ENCODE assay signal across 7 cellular contexts in genomic region chr17:65180276-65180675, GRCh38. TPM values are rescaled to one million over a fixed set of nuclear protein-coding genes. Genes with fewer than 3 reads are reported as not detected.
A peak's percentile ranks its signal among the peaks of the same experiment; 100 is the strongest.
DNase-seq lines count a peak whose midpoint lies in the region; ATAC-seq, FAIRE-seq and TF ChIP-seq lines count a peak whose summit lies in the region.
"Not testable (repeated sequence)": the region's sequence is repeated elsewhere in the genome, so short reads cannot be mapped to it uniquely, and the experiment has no call there.

No MANE protein-coding gene starts in this region.

- H3K4me2 ChIP-seq in DOHH2 (ENCODE audit: low read length) (peak overlapping the region; percentile 87), OCI-LY7 (ENCODE audit: low read length) (peak overlapping the region; percentile 67), GM12878 (ENCODE audit: control insufficient read depth, insufficient read depth) (peak overlapping the region; percentile 23; the same call in 1 of the 2 replicates)

- BruUV-seq in OCI-LY7 (replicated peaks; lab: Mats Ljungman, UMichigan); GM12878 (replicated peaks; lab: Mats Ljungman, UMichigan): not testable (repeated sequence)

- H3K9me3 Mint-ChIP-seq in activated CD4-positive, alpha-beta T cell treated with anti-CD3 and anti-CD28 coated beads, Interleukin-2, amount 10 ng/mL, durations not matched to agents 7 days and 5 days; memory B cell; progenitor cell of endocrine pancreas (ENCODE audit: low read depth): not testable (repeated sequence)
- H3K9me3 Mint-ChIP-seq in activated T-helper 17 cell treated with anti-CD3 and anti-CD28 coated beads, Interleukin-2, amount 50 U/mL, for 72 hours, result peaks cover 13% of the 10 kb centered on the region

- not testable (repeated sequence) for TF ChIP-seq EP300 in GM12878 (IDR thresholded peaks at IDR 0.05; ENCODE audit: borderline replicate concordance in 1 of 2, control insufficient read depth in 1 of 2, low read depth in 2 of 2, low read length in 2 of 2)

- SMC1A ChIA-PET in GM12878 (lab: Charles Lee; ENCODE audit: uncharacterized antibody, unreplicated experiment), result interaction anchor here (0.8 to 4.4 kb wide), 5 partner anchors 13 to 159 kb away, joined by 3 to 26 read pairs (median 11); no protein-coding TSS in a partner anchor

- not testable (repeated sequence) for FAIRE-seq in GM12878 (lab: Jason Lieb, UNC)

- not testable (repeated sequence) for H3K36me3 Mint-ChIP-seq in activated CD4-positive, alpha-beta T cell treated with anti-CD3 and anti-CD28 coated beads, Interleukin-2, amount 10 ng/mL, durations not matched to agents 7 days and 5 days (ENCODE audit: low read depth); activated T-helper 17 cell treated with anti-CD3 and anti-CD28 coated beads, Interleukin-2, amount 50 U/mL, for 72 hours (ENCODE audit: low read depth); memory B cell; progenitor cell of endocrine pancreas (ENCODE audit: insufficient read depth)

- not testable (repeated sequence) for TF ChIP-seq RAD21 in GM12878 (IDR thresholded peaks at IDR 0.05; ENCODE audit: insufficient read depth, low read depth, low read length)

- H4K20me1 ChIP-seq in DOHH2 (ENCODE audit: control insufficient read depth, insufficient read depth, low read depth, low read length); OCI-LY7 (ENCODE audit: insufficient read depth, low read length); GM12878 (ENCODE audit: control insufficient read depth, insufficient read depth): not testable (repeated sequence)

- H3K4me1 ChIP-seq in DOHH2 (ENCODE audit: control insufficient read depth, low read length), result peaks cover 97% of the 10 kb centered on the region
- H3K4me1 ChIP-seq in OCI-LY7 (ENCODE audit: insufficient read depth, low read length, poor library complexity, severe bottlenecking), result peaks cover 96% of the 10 kb centered on the region
- H3K4me1 ChIP-seq in GM12878 (ENCODE audit: control insufficient read depth, insufficient read depth, low read length), result peaks cover 55% of the 10 kb centered on the region

- H3K27me3 Mint-ChIP-seq in activated CD4-positive, alpha-beta T cell treated with anti-CD3 and anti-CD28 coated beads, Interleukin-2, amount 10 ng/mL, durations not matched to agents 7 days and 5 days; activated T-helper 17 cell treated with anti-CD3 and anti-CD28 coated beads, Interleukin-2, amount 50 U/mL, for 72 hours: not testable (repeated sequence)
- H3K27me3 Mint-ChIP-seq in memory B cell, result peaks cover 15% of the 10 kb centered on the region
- H3K27me3 Mint-ChIP-seq in progenitor cell of endocrine pancreas, result peaks cover 10% of the 10 kb centered on the region

- whole genome bisulfite sequencing in GM12878 (ENCODE audit: insufficient coverage, insufficient replicate concordance, low lambda C conversion rate, missing lambda C conversion rate), result 4% methylated on average over 12 of the region's 12 CpGs

- H3K36me3 ChIP-seq in DOHH2 (ENCODE audit: control insufficient read depth, low read length), result peaks cover 14% of the 10 kb centered on the region
- not testable (repeated sequence) for H3K36me3 ChIP-seq in OCI-LY7 (ENCODE audit: insufficient read depth, low read length); GM12878 (ENCODE audit: control insufficient read depth in 2 of 2, insufficient read depth in 2 of 2, low read length in 1 of 2)

- H3K9ac ChIP-seq in GM12878 (ENCODE audit: control insufficient read depth, insufficient read depth, low read length), result not testable (repeated sequence)

- H3K79me2 ChIP-seq in DOHH2 (ENCODE audit: control insufficient read depth, low read length); OCI-LY7 (ENCODE audit: insufficient read depth, low read depth, low read length); GM12878 (ENCODE audit: control insufficient read depth, insufficient read depth, low read length): not testable (repeated sequence)

- CTCF ChIA-PET in OCI-LY7 (lab: Charles Lee; ENCODE audit: unreplicated experiment), result not testable (repeated sequence)
- CTCF ChIA-PET in activated CD4-positive, alpha-beta T cell treated with anti-CD3 and anti-CD28 coated beads, Interleukin-2, amount 10 ng/mL, durations not matched to agents 7 days and 5 days (lab: Charles Lee), result interaction anchor here (1.0 to 2.0 kb wide), 4 partner anchors 9 to 80 kb away, joined by 3 to 5 read pairs (median 4); no protein-coding TSS in a partner anchor
- CTCF ChIA-PET in GM12878 (lab: Yijun Ruan, JAX), result interaction anchor here (1.1 to 4.6 kb wide), 3 partner anchors 25 to 43 kb away, joined by 3 to 17 read pairs (median 5); partner anchors contain the start of gene RGS9

- not testable (repeated sequence) for ATAC-seq in activated T-helper 17 cell treated with anti-CD3 and anti-CD28 coated beads, Interleukin-2, amount 50 U/mL, for 72 hours (replicated peaks); GM12878; memory B cell (ENCODE audit: low read depth)

- in situ Hi-C loops in GM12878 (cut with MboI), result loop anchor here (5.0 kb wide), 1 partner anchor 198 kb away; no protein-coding TSS in a partner anchor

- H3K4me1 Mint-ChIP-seq in activated CD4-positive, alpha-beta T cell treated with anti-CD3 and anti-CD28 coated beads, Interleukin-2, amount 10 ng/mL, durations not matched to agents 7 days and 5 days, result peaks cover 77% of the 10 kb centered on the region
- peaks cover 59% of the 10 kb centered on the region for H3K4me1 Mint-ChIP-seq in activated T-helper 17 cell treated with anti-CD3 and anti-CD28 coated beads, Interleukin-2, amount 50 U/mL, for 72 hours
- peaks cover 45% of the 10 kb centered on the region for H3K4me1 Mint-ChIP-seq in memory B cell
- peaks cover 18% of the 10 kb centered on the region for H3K4me1 Mint-ChIP-seq in progenitor cell of endocrine pancreas (ENCODE audit: low read depth)

- POLR2A ChIA-PET in OCI-LY7 (lab: Charles Lee), result interaction anchor here (1.2 to 2.3 kb wide), 4 partner anchors 25 to 219 kb away, joined by 3 to 15 read pairs (median 4); no protein-coding TSS in a partner anchor
- POLR2A ChIA-PET in activated CD4-positive, alpha-beta T cell treated with anti-CD3 and anti-CD28 coated beads, Interleukin-2, amount 10 ng/mL, durations not matched to agents 7 days and 5 days (lab: Charles Lee), result not testable (repeated sequence)
- POLR2A ChIA-PET in GM12878 (lab: Charles Lee), result interaction anchor here (0.6 to 1.1 kb wide), 2 partner anchors 15 to 193 kb away, joined by 3 read pairs; no protein-coding TSS in a partner anchor

- H3K27ac Mint-ChIP-seq in activated CD4-positive, alpha-beta T cell treated with anti-CD3 and anti-CD28 coated beads, Interleukin-2, amount 10 ng/mL, durations not matched to agents 7 days and 5 days, result peak overlapping the region; percentile 91
- peak overlapping the region; percentile 78 for H3K27ac Mint-ChIP-seq in activated T-helper 17 cell treated with anti-CD3 and anti-CD28 coated beads, Interleukin-2, amount 50 U/mL, for 72 hours
- H3K27ac Mint-ChIP-seq in memory B cell (peak overlapping the region; percentile 29), progenitor cell of endocrine pancreas (peak overlapping the region; percentile 24)

- H3K4me3 Mint-ChIP-seq in activated CD4-positive, alpha-beta T cell treated with anti-CD3 and anti-CD28 coated beads, Interleukin-2, amount 10 ng/mL, durations not matched to agents 7 days and 5 days; progenitor cell of endocrine pancreas (ENCODE audit: low read depth): not testable (repeated sequence)
- peak overlapping the region; percentile 55 for H3K4me3 Mint-ChIP-seq in activated T-helper 17 cell treated with anti-CD3 and anti-CD28 coated beads, Interleukin-2, amount 50 U/mL, for 72 hours
- peak overlapping the region; percentile 6 for H3K4me3 Mint-ChIP-seq in memory B cell

- H3K9me2 ChIP-seq in DOHH2 (replicated peaks; ENCODE audit: control insufficient read depth, low read length); OCI-LY7 (ENCODE audit: insufficient read depth, low read length): not testable (repeated sequence)

- not testable (repeated sequence) for H3K27me3 ChIP-seq in DOHH2 (ENCODE audit: control insufficient read depth, low read length); GM12878 (replicated peaks in 1 of 2; ENCODE audit: control insufficient read depth in 2 of 2, insufficient read depth in 2 of 2, low read length in 1 of 2)

- H3F3A ChIP-seq in DOHH2 (ENCODE audit: control insufficient read depth, insufficient read depth), result peaks cover 45% of the 10 kb centered on the region

- peak overlapping the region; percentile 48; the same call in 1 of the 2 replicates for H2AFZ ChIP-seq in OCI-LY7 (ENCODE audit: low read length)
- H2AFZ ChIP-seq in GM12878 (ENCODE audit: control insufficient read depth, low read depth, low read length), result not testable (repeated sequence)

- DNase-seq in OCI-LY7 (ENCODE audit: low spot score); activated CD4-positive, alpha-beta T cell treated with anti-CD3 and anti-CD28 coated beads, Interleukin-2, amount 10 ng/mL, durations not matched to agents 7 days and 5 days; GM12878 (ENCODE audit: low read depth, low spot score); memory B cell (ENCODE audit: low spot score in 2 of 2); progenitor cell of endocrine pancreas (ENCODE audit: low spot score, unreplicated experiment): not testable (repeated sequence)

- H3K9me3 ChIP-seq in DOHH2 (ENCODE audit: control insufficient read depth, insufficient read depth, low read length); OCI-LY7 (ENCODE audit: low read length); GM12878 (replicated peaks; ENCODE audit: control insufficient read depth, insufficient read depth, low read length): not testable (repeated sequence)

- H3K4me3 ChIP-seq in DOHH2 (ENCODE audit: low read length) (peak overlapping the region; percentile 68), OCI-LY7 (ENCODE audit: low read depth, low read length, poor library complexity, severe bottlenecking) (peak overlapping the region; percentile 42)
- H3K4me3 ChIP-seq in GM12878, result not testable (repeated sequence)

- not testable (repeated sequence) for TF ChIP-seq CTCF in DOHH2 (IDR thresholded peaks at IDR 0.05; ENCODE audit: low read depth, low read length, poor library complexity, severe bottlenecking); OCI-LY7 (conservative IDR thresholded peaks at IDR 0.05; ENCODE audit: low read length); GM12878 (IDR thresholded peaks at IDR 0.05 in 2 of 3, conservative IDR thresholded peaks at IDR 0.05 in 1 of 3; ENCODE audit: control insufficient read depth in 2 of 3, extremely low read depth in 1 of 3, insufficient read depth in 1 of 3, low read depth in 3 of 3, low read length in 3 of 3); progenitor cell of endocrine pancreas (IDR thresholded peaks at IDR 0.05; ENCODE audit: unreplicated experiment)

- intact Hi-C loops in OCI-LY7 (cut with micrococcal nuclease; ENCODE audit: unreplicated experiment) (loop anchor here (5.0 kb wide), 4 partner anchors 58 to 213 kb away; partner anchors contain the start of gene GNA13), GM12878 (cut with micrococcal nuclease; ENCODE audit: unreplicated experiment) (loop anchor here (2.0 to 5.0 kb wide), 4 partner anchors 25 to 208 kb away; partner anchors contain the start of gene GNA13)

- H3K27ac ChIP-seq in DOHH2 (ENCODE audit: low read depth, low read length), result peak overlapping the region; percentile 98
- H3K27ac ChIP-seq in OCI-LY7 (ENCODE audit: low read depth, low read length, poor library complexity, severe bottlenecking), result peak overlapping the region; percentile 96
- H3K27ac ChIP-seq in GM12878 (ENCODE audit: control insufficient read depth, insufficient read depth), result peak overlapping the region; percentile 99

- RAD21 ChIA-PET in GM12878 (lab: Charles Lee; ENCODE audit: unreplicated experiment), result interaction anchor here (1.3 to 1.7 kb wide), 3 partner anchors 24 to 46 kb away, joined by 3 to 5 read pairs (median 4); partner anchors contain the start of gene RGS9

- TF ChIP-seq POLR2A in GM12878 (IDR thresholded peaks at IDR 0.05; ENCODE audit: low read depth, low read length), result not testable (repeated sequence)

RNA-seq across cellular contexts. Expression of gene RGS9, which starts 43.1 kb away (rescaled TPM):
- total RNA-seq in OCI-LY7 (2014; rRNA removed; shearing (Covaris generic)), result 12.9 and 13.7 TPM in 2 replicates
- total RNA-seq in OCI-LY7 (2022) (22.2 and 26.4 TPM in 2 replicates), GM12878 (2014; rRNA removed) (3.8 and 4.7 TPM in 2 replicates), GM12878 (2014; rRNA removed; fragmentation: Illumina TruSeq; extraction: Trizol) (4.4 and 6.0 TPM in 2 replicates), GM12878 (2021) (5.6 and 6.2 TPM in 2 replicates), progenitor cell of endocrine pancreas (8.5 and 8.7 TPM in 2 replicates)
- 1 to 10 TPM; 6.0 to 6.3 TPM for total RNA-seq in activated CD4-positive, alpha-beta T cell treated with anti-CD3 and anti-CD28 coated beads, Interleukin-2, amount 10 ng/mL, durations not matched to agents 7 days and 5 days
- total RNA-seq in activated T-helper 17 cell treated with anti-CD3 and anti-CD28 coated beads, Interleukin-2, amount 50 U/mL, for 72 hours, result 1 to 10 TPM; 5.1 to 7.5 TPM
- total RNA-seq in GM12878 (2013; cell fraction: nucleolus; rRNA removed), result 15.6 and 18.2 TPM in 2 replicates
- 1.9 TPM for polyA plus RNA-seq in GM12878 (2011; ENCODE audit: low read depth)
- polyA plus RNA-seq in GM12878 (2011; rRNA removed) (1.1 and 1.7 TPM in 2 replicates), GM12878 (2014; fragmentation: Illumina TruSeq; extraction: Trizol) (5.3 and 5.5 TPM in 2 replicates), GM12878 (2014; fragmentation: Nextera tagmentation; extraction: Ambion mirVana) (1 to 10 TPM; 3.0 to 4.1 TPM), GM12878 (2014; rRNA removed) (6.3 and 7.7 TPM in 2 replicates), GM12878 (2016; fragmentation: Nextera tagmentation; extraction: Ambion mirVana) (10 to 100 TPM in 1 of 2 experiments, 1 to 10 TPM in 1; 9.1 to 10.6 TPM)
- polyA plus RNA-seq in GM12878 (2011; cell fraction: cytosol; rRNA removed), result 0.46 and 0.57 TPM in 2 replicates
- polyA plus RNA-seq in GM12878 (2011; cell fraction: nucleus; rRNA removed), result 0.22 and 0.66 TPM in 2 replicates
- polyA plus RNA-seq in GM12878 (2012), result 5.6 and 6.8 TPM in 2 replicates
- polyA minus RNA-seq in GM12878 (2011; rRNA and poly(A)+ RNA removed), result 0.29 and 0.46 TPM in 2 replicates
- polyA minus RNA-seq in GM12878 (2011; cell fraction: cytosol; rRNA and poly(A)+ RNA removed), result not detected in 2 replicates
- 0.19 and 0.36 TPM in 2 replicates for polyA minus RNA-seq in GM12878 (2011; cell fraction: nucleus; rRNA and poly(A)+ RNA removed)

Comparison
In these comparisons a context has a peak if more than half of its experiments do, and no peak if none do; other contexts are left out.
1. H3K4me2 ChIP-seq: peak in every context shown above with its lines; median percentile 87 in DOHH2; 67 in OCI-LY7; 23 in GM12878.
2. H3K27ac Mint-ChIP-seq: peak in every context shown above with its lines; median percentile 91 in activated CD4-positive, alpha-beta T cell treated with anti-CD3 and anti-CD28 coated beads, Interleukin-2, amount 10 ng/mL, durations not matched to agents 7 days and 5 days; 78 in activated T-helper 17 cell treated with anti-CD3 and anti-CD28 coated beads, Interleukin-2, amount 50 U/mL, for 72 hours; 29 in memory B cell; 24 in progenitor cell of endocrine pancreas.